ENCODE assay signal across 18 cellular contexts in genomic region chr3:67598814-67599556, GRCh38. TPM values are rescaled to one million over a fixed set of nuclear protein-coding genes. Genes with fewer than 3 reads are reported as not detected.
DNase-seq lines count a peak whose midpoint lies in the region; ATAC-seq and TF ChIP-seq lines count a peak whose summit lies in the region.
"Had no signal": no experiment of that assay in that cellular context is flagged by ENCODE, and none has a peak within 500 bp of the region (broad histone marks: within the 10 kb centered on the region; RNA-seq: fewer than 3 reads in every experiment).

No MANE protein-coding gene starts in this region.

- H3K4me1 ChIP-seq in CD8-positive, alpha-beta T cell (ENCODE audit: insufficient read depth, low read length): peaks cover 74% of the 10 kb centered on the region
- H3K4me1 ChIP-seq: BE2C had no signal

- no peak overlapping the region for H3K27ac ChIP-seq in CD8-positive, alpha-beta T cell (ENCODE audit: low read depth, low read length)

- no peaks in the 10 kb centered on the region for H3K27me3 ChIP-seq in CD8-positive, alpha-beta T cell (ENCODE audit: insufficient read depth, low read length)
- H3K27me3 ChIP-seq: BE2C had no signal

- H3K9me3 Mint-ChIP-seq in activated CD4-positive, alpha-beta T cell treated with anti-CD3 and anti-CD28 coated beads for 36 hours (ENCODE audit: low read depth): no peaks in the 10 kb centered on the region
- H3K9me3 Mint-ChIP-seq in CD8-positive, alpha-beta T cell: no peaks in the 10 kb centered on the region
- H3K9me3 Mint-ChIP-seq in activated naive CD8-positive, alpha-beta T cell (ENCODE audit: low read depth): no peaks in the 10 kb centered on the region
- no peaks in the 10 kb centered on the region for H3K9me3 Mint-ChIP-seq in natural killer cell

- no peak overlapping the region for H3K4me3 Mint-ChIP-seq in activated CD4-positive, alpha-beta T cell treated with anti-CD3 and anti-CD28 coated beads for 36 hours
- peak overlapping the region; percentile 13 for H3K4me3 Mint-ChIP-seq in CD8-positive, alpha-beta T cell
- H3K4me3 Mint-ChIP-seq in activated naive CD8-positive, alpha-beta T cell: no peak overlapping the region
- peak overlapping the region; percentile 0 for H3K4me3 Mint-ChIP-seq in natural killer cell

- peaks cover 65% of the 10 kb centered on the region for H3K4me1 Mint-ChIP-seq in activated CD4-positive, alpha-beta T cell treated with anti-CD3 and anti-CD28 coated beads for 36 hours
- peaks cover 88% of the 10 kb centered on the region for H3K4me1 Mint-ChIP-seq in CD8-positive, alpha-beta T cell (ENCODE audit: low read depth)
- H3K4me1 Mint-ChIP-seq in activated naive CD8-positive, alpha-beta T cell (ENCODE audit: low read depth): peaks cover 90% of the 10 kb centered on the region
- H3K4me1 Mint-ChIP-seq in natural killer cell: peaks cover 52 to 73% of the 10 kb centered on the region in 2 donors

- no peak for DNase-seq in activated CD4-positive, alpha-beta T cell treated with anti-CD3 and anti-CD28 coated beads for 36 hours
- no peak for DNase-seq in activated CD4-positive, alpha-beta T cell treated with anti-CD3 and anti-CD28 coated beads for 1 hour
- DNase-seq in CD8-positive, alpha-beta T cell: no peak
- DNase-seq in natural killer cell: no peak
- DNase-seq in stimulated activated CD4-positive, alpha-beta T cell treated with anti-CD3 and anti-CD28 coated beads, Interleukin-1b, Interleukin-23, amount 100 ng/mL, for 48 hours: no peak
- DNase-seq: 8988T, BE2C, DND-41, HCEC 1CT, KG1, NCI-H1417 treated with DMSO at 0.1 percent for 48 hours, NCI-H1930, NCI-H446 treated with DMSO at 0.1 percent for 48 hours, NCI-H774, RPMI8226 had no signal

- H3K4me3 ChIP-seq in CD8-positive, alpha-beta T cell (ENCODE audit: low read depth, low read length): no peak overlapping the region

- no peak for TF ChIP-seq CTCF in CD8-positive, alpha-beta T cell (IDR thresholded peaks at IDR 0.05)
- TF ChIP-seq CTCF in natural killer cell (IDR thresholded peaks at IDR 0.05): no peak

- peak; percentile 47 for ATAC-seq in activated CD4-positive, alpha-beta T cell treated with anti-CD3 and anti-CD28 coated beads for 36 hours
- no peak for ATAC-seq in CD8-positive, alpha-beta T cell
- ATAC-seq in natural killer cell (peak in 1 of 3 donors; percentile 9), GM19397 (IDR thresholded peaks at IDR 0.05; ENCODE audit: unreplicated experiment) (no peak), HG03457 (IDR thresholded peaks at IDR 0.05; ENCODE audit: unreplicated experiment) (no peak)

- H3K27me3 Mint-ChIP-seq in activated CD4-positive, alpha-beta T cell treated with anti-CD3 and anti-CD28 coated beads for 36 hours: no peaks in the 10 kb centered on the region
- no peaks in the 10 kb centered on the region for H3K27me3 Mint-ChIP-seq in CD8-positive, alpha-beta T cell (ENCODE audit: low read depth)
- no peaks in the 10 kb centered on the region for H3K27me3 Mint-ChIP-seq in activated naive CD8-positive, alpha-beta T cell
- H3K27me3 Mint-ChIP-seq in natural killer cell (ENCODE audit: low read depth in 2 of 2): no peaks in the 10 kb centered on the region

- peaks cover 41% of the 10 kb centered on the region for H3K36me3 Mint-ChIP-seq in activated CD4-positive, alpha-beta T cell treated with anti-CD3 and anti-CD28 coated beads for 36 hours (ENCODE audit: low read depth)
- peaks cover 47% of the 10 kb centered on the region for H3K36me3 Mint-ChIP-seq in CD8-positive, alpha-beta T cell
- H3K36me3 Mint-ChIP-seq in activated naive CD8-positive, alpha-beta T cell: peaks cover 15% of the 10 kb centered on the region
- H3K36me3 Mint-ChIP-seq in natural killer cell: no peaks in the 10 kb centered on the region

- POLR2A ChIA-PET in activated CD4-positive, alpha-beta T cell treated with anti-CD3 and anti-CD28 coated beads for 36 hours (lab: Charles Lee): interaction anchor here (1.0 kb wide), 1 partner anchor 37 kb away, joined by 12 read pairs; no protein-coding TSS in a partner anchor
- POLR2A ChIA-PET in CD8-positive, alpha-beta T cell (lab: Charles Lee): no interaction called here

- no peak overlapping the region for H3K27ac Mint-ChIP-seq in activated CD4-positive, alpha-beta T cell treated with anti-CD3 and anti-CD28 coated beads for 36 hours
- H3K27ac Mint-ChIP-seq in CD8-positive, alpha-beta T cell: peak overlapping the region; percentile 55
- peak overlapping the region; percentile 84 for H3K27ac Mint-ChIP-seq in activated naive CD8-positive, alpha-beta T cell
- peak overlapping the region; percentile 4 to 75 for H3K27ac Mint-ChIP-seq in natural killer cell

- no peaks in the 10 kb centered on the region for H3K36me3 ChIP-seq in CD8-positive, alpha-beta T cell (ENCODE audit: insufficient read depth, low read length)
- H3K36me3 ChIP-seq: BE2C had no signal

- H3K9me3 ChIP-seq in CD8-positive, alpha-beta T cell (ENCODE audit: low read length): no peaks in the 10 kb centered on the region
- H3K9me3 ChIP-seq: BE2C had no signal

- intact Hi-C loops in activated CD4-positive, alpha-beta T cell treated with anti-CD3 and anti-CD28 coated beads for 36 hours (cut with DNase I, micrococcal nuclease): no loop called here
- intact Hi-C loops in CD8-positive, alpha-beta T cell (cut with DNase I, micrococcal nuclease): no loop called here
- intact Hi-C loops in natural killer cell (cut with micrococcal nuclease): no loop called here

- CTCF ChIA-PET in activated CD4-positive, alpha-beta T cell treated with anti-CD3 and anti-CD28 coated beads for 36 hours (lab: Charles Lee): no interaction called here
- CTCF ChIA-PET in CD8-positive, alpha-beta T cell (lab: Charles Lee): no interaction called here

RNA-seq across cellular contexts. Expression of gene SUCLG2, which starts 55.4 kb away (rescaled TPM):
- 10 to 100 TPM; 58.2 to 61.1 TPM for total RNA-seq in activated CD4-positive, alpha-beta T cell treated with anti-CD3 and anti-CD28 coated beads for 36 hours
- total RNA-seq in CD8-positive, alpha-beta T cell: 10 to 100 TPM; 39.1 to 40.9 TPM
- total RNA-seq in natural killer cell: 10 to 100 TPM; 43.6 to 55.8 (median 49.9) TPM

Comparison
In these comparisons a context has a peak if more than half of its experiments do, and no peak if none do; other contexts are left out.
1. H3K4me3 Mint-ChIP-seq: peak in CD8-positive, alpha-beta T cell (single experiment) and natural killer cell (single experiment); none in activated CD4-positive, alpha-beta T cell treated with anti-CD3 and anti-CD28 coated beads for 36 hours (single experiment) and activated naive CD8-positive, alpha-beta T cell (single experiment).